Comparison of ENCODE assay signal across 21 cellular contexts in genomic region chr15:84766461-84767005, GRCh38. TPM values are rescaled to one million over a fixed set of nuclear protein-coding genes. Genes with fewer than 3 reads are reported as not detected.
DNase-seq lines count a peak whose midpoint lies in the region; ATAC-seq and TF ChIP-seq lines count a peak whose summit lies in the region.
"Had no signal": no experiment of that assay in that cellular context is flagged by ENCODE, and none has a peak within 500 bp of the region (broad histone marks: within the 10 kb centered on the region; RNA-seq: fewer than 3 reads in every experiment).

No MANE protein-coding gene starts in this region.

- H3K14ac ChIP-seq in trophoblast cell (ENCODE audit: low read length): no peak overlapping the region

- no peak overlapping the region for H3K4ac ChIP-seq in trophoblast cell (ENCODE audit: low read depth, low read length)

- 91% methylated on average over 4 of the region's 4 CpGs for WGBS in upper lobe of left lung, 2 donors
- 100% methylated on average over 1 of the region's 4 CpGs for WGBS in trophoblast cell (ENCODE audit: extremely low coverage, insufficient coverage, insufficient read length)

- H3K79me2 ChIP-seq in trophoblast cell (ENCODE audit: control insufficient read depth, insufficient read depth, low read length, poor library complexity): peaks cover 8% of the 10 kb centered on the region

- no peaks in the 10 kb centered on the region for H3K36me3 ChIP-seq in breast epithelium
- H3K36me3 ChIP-seq in subcutaneous abdominal adipose tissue (ENCODE audit: control insufficient read depth in 5 of 5, insufficient read depth in 5 of 5, low read length in 5 of 5): peaks cover 8 to 46% (median 26%) of the 10 kb centered on the region in 5 donors
- peaks cover 27% of the 10 kb centered on the region for H3K36me3 ChIP-seq in upper lobe of right lung
- peaks cover 4 to 44% (median 21%) of the 10 kb centered on the region in 4 donors for H3K36me3 ChIP-seq in upper lobe of left lung
- H3K36me3 ChIP-seq in trophoblast cell (ENCODE audit: control insufficient read depth in 1 of 2, insufficient read depth in 2 of 2, low read length in 2 of 2): peaks cover 14 to 21% of the 10 kb centered on the region in 2 experiments
- H3K36me3 ChIP-seq: prostate gland, uterus had no signal

- TF ChIP-seq EP300 in upper lobe of left lung (IDR thresholded peaks at IDR 0.05): no peak

- no peak overlapping the region for H3K4me3 Mint-ChIP-seq in MCF 10A (ENCODE audit: unreplicated experiment)
- no peak overlapping the region for H3K4me3 Mint-ChIP-seq in dendritic cell treated with granulocyte-macrophage colony-stimulating factor and Interleukin-4, amounts not matched to agents 40 ng/mL and 50 ng/mL, for 4 days
- H3K4me3 Mint-ChIP-seq: activated CD4-positive, alpha-beta memory T cell treated with anti-CD3 and anti-CD28 coated beads, Interleukin-2, amount 10 ng/mL, durations not matched to agents 7 days and 5 days; activated T-helper 1 cell treated with anti-CD3 and anti-CD28 coated beads, Interleukin-12 subunit alpha, Interleukin-12 subunit beta, Interleukin-2, Interleukin-4 antibody, amounts not matched to agents 30 ng/mL and 10 ng/mL and 1 ng/mL, durations not matched to agents 14 hours and 24 hours and 36 hours had no signal

- no peak overlapping the region for H2AFZ ChIP-seq in trophoblast cell (ENCODE audit: insufficient read depth, low read length, poor library complexity)

- TF ChIP-seq CTCF in MCF 10A (IDR thresholded peaks at IDR 0.05; ENCODE audit: unreplicated experiment): no peak
- TF ChIP-seq CTCF in breast epithelium (IDR thresholded peaks at IDR 0.05): no peak
- TF ChIP-seq CTCF in upper lobe of right lung (IDR thresholded peaks at IDR 0.05): no peak
- no peak for TF ChIP-seq CTCF in upper lobe of left lung (IDR thresholded peaks at IDR 0.05)

- no peak overlapping the region for H2BK12ac ChIP-seq in trophoblast cell (ENCODE audit: low read length)

- H3K27me3 Mint-ChIP-seq in MCF 10A (ENCODE audit: insufficient read depth, unreplicated experiment): no peaks in the 10 kb centered on the region
- no peaks in the 10 kb centered on the region for H3K27me3 Mint-ChIP-seq in dendritic cell treated with granulocyte-macrophage colony-stimulating factor and Interleukin-4, amounts not matched to agents 40 ng/mL and 50 ng/mL, for 4 days
- H3K27me3 Mint-ChIP-seq: activated CD4-positive, alpha-beta memory T cell treated with anti-CD3 and anti-CD28 coated beads, Interleukin-2, amount 10 ng/mL, durations not matched to agents 7 days and 5 days had no signal

- peaks cover 27% of the 10 kb centered on the region for H3K36me3 Mint-ChIP-seq in MCF 10A (ENCODE audit: insufficient read depth, unreplicated experiment)
- H3K36me3 Mint-ChIP-seq in dendritic cell treated with granulocyte-macrophage colony-stimulating factor and Interleukin-4, amounts not matched to agents 40 ng/mL and 50 ng/mL, for 4 days (ENCODE audit: low read depth): peaks cover 76% of the 10 kb centered on the region

- H3K4me3 ChIP-seq in breast epithelium (no peak overlapping the region), subcutaneous abdominal adipose tissue (ENCODE audit: low read depth in 1 of 5, low read length in 5 of 5) (no peak overlapping the region), upper lobe of right lung (no peak overlapping the region), upper lobe of left lung (no peak overlapping the region), trophoblast cell (ENCODE audit: low read depth, low read length) (no peak overlapping the region)
- H3K4me3 ChIP-seq: left lung, prostate gland, stomach, uterus had no signal

- H2BK5ac ChIP-seq in trophoblast cell (ENCODE audit: low read depth, low read length, poor library complexity): no peak overlapping the region

- no peaks in the 10 kb centered on the region for H3K9me3 Mint-ChIP-seq in MCF 10A (ENCODE audit: unreplicated experiment)
- H3K9me3 Mint-ChIP-seq in dendritic cell treated with granulocyte-macrophage colony-stimulating factor and Interleukin-4, amounts not matched to agents 40 ng/mL and 50 ng/mL, for 4 days: no peaks in the 10 kb centered on the region
- H3K9me3 Mint-ChIP-seq: activated CD4-positive, alpha-beta memory T cell treated with anti-CD3 and anti-CD28 coated beads, Interleukin-2, amount 10 ng/mL, durations not matched to agents 7 days and 5 days; activated T-helper 1 cell treated with anti-CD3 and anti-CD28 coated beads, Interleukin-12 subunit alpha, Interleukin-12 subunit beta, Interleukin-2, Interleukin-4 antibody, amounts not matched to agents 30 ng/mL and 10 ng/mL and 1 ng/mL, durations not matched to agents 14 hours and 24 hours and 36 hours had no signal

- DNase-seq in MCF 10A (ENCODE audit: unreplicated experiment) (no peak), breast epithelium (ENCODE audit: low spot score in 2 of 2) (no peak), MV-4-11 (lab: John Stamatoyannopoulos, UW) (peak; percentile 64), upper lobe of right lung (no peak), upper lobe of left lung (no peak), trophoblast cell (no peak)
- DNase-seq: activated CD4-positive, alpha-beta memory T cell treated with anti-CD3 and anti-CD28 coated beads, Interleukin-2, amount 10 ng/mL, durations not matched to agents 7 days and 5 days; amniotic stem cell; Caco-2; cerebellar nuclear complex; GOT3; Karpas-422; NCI-H2081; NCI-H510A; stomach; uterus had no signal

- no peak overlapping the region for H4K12ac ChIP-seq in trophoblast cell (ENCODE audit: low read depth, low read length)

- H3K79me1 ChIP-seq in trophoblast cell (ENCODE audit: low read length): no peaks in the 10 kb centered on the region

- no peak overlapping the region for H3K18ac ChIP-seq in trophoblast cell (ENCODE audit: low read length)

- intact Hi-C loops in MCF 10A (cut with micrococcal nuclease) (no loop called here), breast epithelium (cut with DNase I; ENCODE audit: low total_unique reads) (no loop called here), upper lobe of right lung (cut with DNase I) (no loop called here)
- intact Hi-C loops in dendritic cell treated with granulocyte-macrophage colony-stimulating factor and Interleukin-4, amounts not matched to agents 40 ng/mL and 50 ng/mL, for 4 days (cut with micrococcal nuclease): no loop called here

- H3K9ac ChIP-seq in subcutaneous abdominal adipose tissue (ENCODE audit: low read length in 5 of 5) (no peak overlapping the region), trophoblast cell (ENCODE audit: low read length) (no peak overlapping the region)

- no peak overlapping the region for H2AK5ac ChIP-seq in trophoblast cell (ENCODE audit: low read length)

- CTCF ChIA-PET in MCF 10A (lab: Yijun Ruan, JAX): interaction anchor here (0.6 kb wide), 2 partner anchors 15 to 193 kb away, joined by 3 to 4 read pairs; no protein-coding TSS in a partner anchor

- no peak overlapping the region for H3K4me2 ChIP-seq in trophoblast cell (ENCODE audit: low read length)

- POLR2A ChIA-PET in MCF 10A (lab: Yijun Ruan, JAX): no interaction called here

- no peak overlapping the region for H4K91ac ChIP-seq in trophoblast cell (ENCODE audit: low read depth, low read length)

- H3K9me3 ChIP-seq in breast epithelium (no peaks in the 10 kb centered on the region), subcutaneous abdominal adipose tissue (ENCODE audit: control insufficient read depth in 5 of 5, low read length in 5 of 5) (no peaks in the 10 kb centered on the region), upper lobe of right lung (no peaks in the 10 kb centered on the region), upper lobe of left lung (no peaks in the 10 kb centered on the region), trophoblast cell (ENCODE audit: insufficient read depth, low read depth, low read length) (no peaks in the 10 kb centered on the region)
- H3K9me3 ChIP-seq: Caco-2, left lung, prostate gland, stomach, uterus had no signal

- no peak for ATAC-seq in upper lobe of right lung
- no peak for ATAC-seq in upper lobe of left lung (ENCODE audit: low FRiP score in 2 of 2)
- ATAC-seq: left lung had no signal

- no peak overlapping the region for H3K27ac ChIP-seq in breast epithelium
- H3K27ac ChIP-seq in subcutaneous abdominal adipose tissue (ENCODE audit: low read depth, low read length): peak overlapping the region; percentile 46
- no peak overlapping the region for H3K27ac ChIP-seq in upper lobe of right lung
- H3K27ac ChIP-seq in upper lobe of left lung: no peak overlapping the region
- no peak overlapping the region for H3K27ac ChIP-seq in trophoblast cell (ENCODE audit: low read depth, low read length)
- H3K27ac ChIP-seq: left lung, prostate gland, stomach, uterus had no signal

- H3K4me1 ChIP-seq in breast epithelium: no peaks in the 10 kb centered on the region
- H3K4me1 ChIP-seq in subcutaneous abdominal adipose tissue (ENCODE audit: control insufficient read depth in 5 of 5, insufficient read depth in 5 of 5, low read length in 5 of 5): peaks cover 3 to 31% (median 29%) of the 10 kb centered on the region in 5 donors
- H3K4me1 ChIP-seq in upper lobe of right lung: peaks cover 15% of the 10 kb centered on the region
- H3K4me1 ChIP-seq in upper lobe of left lung: peaks cover 15 to 36% (median 27%) of the 10 kb centered on the region in 4 donors
- peaks cover 2 to 3% of the 10 kb centered on the region in 2 experiments for H3K4me1 ChIP-seq in trophoblast cell (ENCODE audit: control insufficient read depth in 1 of 2, insufficient read depth in 2 of 2, low read length in 2 of 2)
- H3K4me1 ChIP-seq: uterus had no signal

- TF ChIP-seq POLR2A in breast epithelium (IDR thresholded peaks at IDR 0.05) (no peak), upper lobe of left lung (IDR thresholded peaks at IDR 0.05) (no peak)

- H4K8ac ChIP-seq in trophoblast cell (ENCODE audit: low read depth, low read length): no peak overlapping the region

- peak overlapping the region; percentile 36 for H3K27ac Mint-ChIP-seq in MCF 10A (ENCODE audit: low read depth, unreplicated experiment)
- peak overlapping the region; percentile 15 for H3K27ac Mint-ChIP-seq in dendritic cell treated with granulocyte-macrophage colony-stimulating factor and Interleukin-4, amounts not matched to agents 40 ng/mL and 50 ng/mL, for 4 days
- H3K27ac Mint-ChIP-seq: activated CD4-positive, alpha-beta memory T cell treated with anti-CD3 and anti-CD28 coated beads, Interleukin-2, amount 10 ng/mL, durations not matched to agents 7 days and 5 days; activated T-helper 1 cell treated with anti-CD3 and anti-CD28 coated beads, Interleukin-12 subunit alpha, Interleukin-12 subunit beta, Interleukin-2, Interleukin-4 antibody, amounts not matched to agents 30 ng/mL and 10 ng/mL and 1 ng/mL, durations not matched to agents 14 hours and 24 hours and 36 hours had no signal

- H3K23ac ChIP-seq in trophoblast cell (ENCODE audit: low read length): no peak overlapping the region

- BruUV-seq in MCF 10A (replicated peaks; lab: Mats Ljungman, UMichigan): no TSS peak

- H3K27me3 ChIP-seq in breast epithelium (no peaks in the 10 kb centered on the region), subcutaneous abdominal adipose tissue (ENCODE audit: control insufficient read depth in 5 of 5, insufficient read depth in 4 of 5, low read length in 5 of 5) (no peaks in the 10 kb centered on the region), upper lobe of right lung (no peaks in the 10 kb centered on the region), upper lobe of left lung (no peaks in the 10 kb centered on the region), trophoblast cell (ENCODE audit: insufficient read depth, low read length) (no peaks in the 10 kb centered on the region)
- H3K27me3 ChIP-seq: left lung, stomach, uterus had no signal

- H3K4me1 Mint-ChIP-seq in MCF 10A (ENCODE audit: insufficient read depth, unreplicated experiment): peaks cover 24% of the 10 kb centered on the region
- H3K4me1 Mint-ChIP-seq in dendritic cell treated with granulocyte-macrophage colony-stimulating factor and Interleukin-4, amounts not matched to agents 40 ng/mL and 50 ng/mL, for 4 days (ENCODE audit: low read depth): peaks cover 47% of the 10 kb centered on the region

- no peak overlapping the region for H2BK120ac ChIP-seq in trophoblast cell (ENCODE audit: insufficient read depth, low read length, poor library complexity)

RNA-seq across cellular contexts. Expression of gene ZNF592, which starts 18.1 kb away (rescaled TPM):
- total RNA-seq in MCF 10A (2022): 27.0 and 27.5 TPM in 2 replicates
- 10 to 100 TPM; 14.1 to 18.4 (median 18.2) TPM for total RNA-seq in breast epithelium
- total RNA-seq in upper lobe of right lung: 33.3 TPM
- 10 to 100 TPM; 22.5 to 35.2 (median 26.7) TPM for total RNA-seq in upper lobe of left lung
- polyA plus RNA-seq in trophoblast cell (2013): 25.3 and 25.7 TPM in 2 replicates

RNA-seq across cellular contexts. Expression of gene SEC11A, which starts 50.6 kb away (rescaled TPM):
- total RNA-seq in MCF 10A (2022) (192 and 197 TPM in 2 replicates), breast epithelium (100 to 1,000 TPM; 121 to 188 (median 122) TPM), upper lobe of right lung (168 TPM), upper lobe of left lung (100 to 1,000 TPM in 4 of 6 donors, 10 to 100 TPM in 2; 38.8 to 164 (median 116) TPM)
- 316 and 319 TPM in 2 replicates for polyA plus RNA-seq in trophoblast cell (2013)

RNA-seq across cellular contexts. Expression of gene ALPK3, which starts 50.6 kb away (rescaled TPM):
- total RNA-seq in MCF 10A (2022): 0.07 and 0.10 TPM in 2 replicates
- total RNA-seq in breast epithelium: 1 to 10 TPM; 1.6 to 3.4 (median 2.6) TPM
- total RNA-seq in upper lobe of right lung: 21.0 TPM
- total RNA-seq in upper lobe of left lung: 10 to 100 TPM in 5 of 6 donors, 1 to 10 TPM in 1; 7.9 to 36.4 (median 13.0) TPM
- 11.4 TPM in 2 replicates for polyA plus RNA-seq in trophoblast cell (2013)
